8 cellular contexts compared by ENCODE assay signal in genomic region chr20:49218739-49219090, GRCh38. TPM values are rescaled to one million over a fixed set of nuclear protein-coding genes. Genes with fewer than 3 reads are reported as not detected.
DNase-seq lines count a peak whose midpoint lies in the region; ATAC-seq and TF ChIP-seq lines count a peak whose summit lies in the region.
"Not testable (repeated sequence)": the region's sequence is repeated elsewhere in the genome, so short reads cannot be mapped to it uniquely, and the experiment has no call there.

No MANE protein-coding gene starts in this region.

- H3F3A ChIP-seq in DOHH2 (ENCODE audit: control insufficient read depth, insufficient read depth) = not testable (repeated sequence)

- TF ChIP-seq CTCF in DOHH2 (IDR thresholded peaks at IDR 0.05; ENCODE audit: low read depth, low read length, poor library complexity, severe bottlenecking); VCaP (conservative IDR thresholded peaks at IDR 0.05); ascending aorta (IDR thresholded peaks at IDR 0.05); left lung (IDR thresholded peaks at IDR 0.05); parathyroid adenoma (IDR thresholded peaks at IDR 0.05); thyroid gland (IDR thresholded peaks at IDR 0.05): not testable (repeated sequence)

- peak overlapping the region; percentile 39 for H3K27ac ChIP-seq in DOHH2 (ENCODE audit: low read depth, low read length)
- H3K27ac ChIP-seq in VCaP = peak overlapping the region; percentile 90
- peak overlapping the region; percentile 40 to 88 for H3K27ac ChIP-seq in ascending aorta
- H3K27ac ChIP-seq in left lung = peak overlapping the region; percentile 81 to 86
- peak overlapping the region; percentile 66 for H3K27ac ChIP-seq in parathyroid adenoma
- peak overlapping the region; percentile 44 to 89 (median 83) for H3K27ac ChIP-seq in thyroid gland

- WGBS in thyroid gland, 2 donors = 61 to 62% methylated on average over 13 of the region's 13 CpGs

- H3K9ac ChIP-seq in parathyroid adenoma = not testable (repeated sequence)

- H3K9me2 ChIP-seq in DOHH2 (replicated peaks; ENCODE audit: control insufficient read depth, low read length) = not testable (repeated sequence)

- intact Hi-C loops in ascending aorta (cut with DNase I) (loop anchor here (1.0 to 5.0 kb wide), 4 partner anchors 30 to 172 kb away; partner anchors contain the start of genes CSE1L, STAU1 and ZNFX1), left lung (cut with DNase I) (loop anchor here in 1 of 2 donors (5.0 kb wide), 1 partner anchor 86 kb away; no protein-coding TSS in a partner anchor), thyroid gland (cut with DNase I) (loop anchor here (5.0 kb wide), 1 partner anchor 86 kb away; no protein-coding TSS in a partner anchor)

- H3K9me3 ChIP-seq in DOHH2 (ENCODE audit: control insufficient read depth, insufficient read depth, low read length); ascending aorta; left lung; parathyroid adenoma (ENCODE audit: control insufficient read depth, low read length); thyroid gland: not testable (repeated sequence)

- peaks cover 27% of the 10 kb centered on the region for H3K36me3 ChIP-seq in DOHH2 (ENCODE audit: control insufficient read depth, low read length)
- H3K36me3 ChIP-seq in ascending aorta = peaks cover 22 to 23% of the 10 kb centered on the region in 2 donors
- peaks cover 0 to 25% of the 10 kb centered on the region in 2 donors for H3K36me3 ChIP-seq in left lung
- H3K36me3 ChIP-seq in parathyroid adenoma (ENCODE audit: control insufficient read depth, insufficient read depth, low read length) = not testable (repeated sequence)
- peaks cover 15 to 21% of the 10 kb centered on the region in 2 donors for H3K36me3 ChIP-seq in thyroid gland

- not testable (repeated sequence) for TF ChIP-seq POLR2A in thyroid gland (IDR thresholded peaks at IDR 0.05)

- H3K4me2 ChIP-seq in DOHH2 (ENCODE audit: low read length) (peak overlapping the region; percentile 84), parathyroid adenoma (ENCODE audit: low read length) (peak overlapping the region; percentile 63)

- peak overlapping the region; percentile 88 for H2AFZ ChIP-seq in parathyroid adenoma

- H3K4me1 ChIP-seq in DOHH2 (ENCODE audit: control insufficient read depth, low read length) = peaks cover 24% of the 10 kb centered on the region
- peaks cover 3 to 11% of the 10 kb centered on the region in 2 donors for H3K4me1 ChIP-seq in ascending aorta
- H3K4me1 ChIP-seq in left lung = peaks cover 8 to 29% of the 10 kb centered on the region in 2 donors
- peaks cover 12% of the 10 kb centered on the region for H3K4me1 ChIP-seq in parathyroid adenoma
- H3K4me1 ChIP-seq in thyroid gland = peaks cover 13 to 18% of the 10 kb centered on the region in 2 donors

- peak overlapping the region; percentile 90 for H3K4me3 ChIP-seq in DOHH2 (ENCODE audit: low read length)
- H3K4me3 ChIP-seq in ascending aorta = peak overlapping the region in 1 of 2 donors; percentile 80
- H3K4me3 ChIP-seq in left lung = peak overlapping the region in 1 of 2 donors; percentile 68
- H3K4me3 ChIP-seq in parathyroid adenoma (ENCODE audit: low read depth, low read length) = peak overlapping the region; percentile 90
- H3K4me3 ChIP-seq in thyroid gland (replicated peaks in 1 of 3) = not testable (repeated sequence)

- H3K79me2 ChIP-seq in DOHH2 (ENCODE audit: control insufficient read depth, low read length) = peaks cover 28% of the 10 kb centered on the region
- H3K79me2 ChIP-seq in parathyroid adenoma = peaks cover 13% of the 10 kb centered on the region

- ATAC-seq in esophagus mucosa (peak; percentile 20), left lung (peak; percentile 4)

- H4K20me1 ChIP-seq in DOHH2 (ENCODE audit: control insufficient read depth, insufficient read depth, low read depth, low read length) = not testable (repeated sequence)

- H3K27me3 ChIP-seq in DOHH2 (ENCODE audit: control insufficient read depth, low read length); ascending aorta; left lung; parathyroid adenoma (ENCODE audit: control insufficient read depth, insufficient read depth, low read length); thyroid gland: not testable (repeated sequence)

- DNase-seq in MV-4-11 (lab: John Stamatoyannopoulos, UW) (peak; percentile 31), left lung (peak in 1 of 2 donors; percentile 51), thyroid gland (peak in 1 of 2 donors; percentile 40)
- not testable (repeated sequence) for DNase-seq in ascending aorta (ENCODE audit: low spot score in 2 of 2)

RNA-seq across cellular contexts. Expression of gene DDX27, which starts 0.5 kb away (rescaled TPM):
- 17.3 TPM for total RNA-seq in ascending aorta
- 24.7 TPM for total RNA-seq in esophagus mucosa
- 10 to 100 TPM; 21.8 to 22.2 TPM for total RNA-seq in left lung
- 10 to 100 TPM; 30.4 to 45.8 (median 38.2) TPM for total RNA-seq in thyroid gland

RNA-seq across cellular contexts. Expression of gene STAU1, which starts 30.6 kb away (rescaled TPM):
- total RNA-seq in ascending aorta (59.3 TPM), esophagus mucosa (55.8 TPM), left lung (10 to 100 TPM; 68.6 to 83.0 TPM), thyroid gland (100 to 1,000 TPM; 154 to 231 (median 167) TPM)

RNA-seq across cellular contexts. Expression of gene ZNFX1, which starts 59.1 kb away (rescaled TPM):
- 49.1 TPM for total RNA-seq in ascending aorta
- 10.7 TPM for total RNA-seq in esophagus mucosa
- 10 to 100 TPM; 39.6 to 41.0 TPM for total RNA-seq in left lung
- total RNA-seq in thyroid gland = 10 to 100 TPM; 39.8 to 52.2 (median 46.3) TPM

Comparison
In these comparisons a context has a peak if more than half of its experiments do, and no peak if none do; other contexts are left out.
1. H3K27ac ChIP-seq: peak in every context shown above with its lines; median percentile 90 in VCaP; 84 in left lung; 83 in thyroid gland; 66 in parathyroid adenoma; 64 in ascending aorta; 39 in DOHH2.